Comparison of ENCODE assay signal across 13 cellular contexts in genomic region chr2:143029141-143029540, GRCh38.
"Had no signal": no experiment of that assay in that cellular context is flagged by ENCODE, and none has a peak within 500 bp of the region (broad histone marks: within the 10 kb centered on the region; RNA-seq: fewer than 3 reads in every experiment).

No MANE protein-coding gene starts in this region.

- H2AFZ ChIP-seq: parathyroid adenoma had no signal

- H3K4me3 Mint-ChIP-seq: naive thymus-derived CD4-positive, alpha-beta T cell; stimulated activated naive CD8-positive, alpha-beta T cell treated with anti-CD3 and anti-CD28 coated beads, Interleukin-15, amount 100 ng/mL, for 72 hours had no signal

- H3K9ac ChIP-seq: parathyroid adenoma had no signal

- H3K4me1 ChIP-seq: parathyroid adenoma, sigmoid colon, upper lobe of right lung had no signal

- H3K9me3 ChIP-seq: sigmoid colon, upper lobe of right lung had no signal

- H3K36me3 ChIP-seq: sigmoid colon, upper lobe of right lung had no signal

- H3K4me3 ChIP-seq: sigmoid colon, upper lobe of right lung had no signal

- ATAC-seq: activated CD4-positive, CD25-positive, alpha-beta regulatory T cell treated with anti-CD3 and anti-CD28 coated beads, Interleukin-2, amount 50 U/mL, for 24 hours; naive thymus-derived CD4-positive, alpha-beta T cell; stimulated activated naive CD8-positive, alpha-beta T cell treated with anti-CD3 and anti-CD28 coated beads, Interleukin-15, amount 100 ng/mL, for 72 hours; upper lobe of right lung had no signal

- H3K9me3 Mint-ChIP-seq: stimulated activated naive CD8-positive, alpha-beta T cell treated with anti-CD3 and anti-CD28 coated beads, Interleukin-15, amount 100 ng/mL, for 72 hours had no signal

- H3K27ac Mint-ChIP-seq: naive thymus-derived CD4-positive, alpha-beta T cell; stimulated activated naive CD8-positive, alpha-beta T cell treated with anti-CD3 and anti-CD28 coated beads, Interleukin-15, amount 100 ng/mL, for 72 hours had no signal

- H3K79me2 ChIP-seq: parathyroid adenoma had no signal

- DNase-seq: activated CD4-positive, alpha-beta T cell treated with anti-CD3 and anti-CD28 coated beads, Interleukin-2, amount 50 U/mL, for 4 hours; activated naive CD4-positive, alpha-beta T cell treated with anti-CD3 and anti-CD28 coated beads, Interleukin-2, amount 50 U/mL, for 16 hours; central memory CD4-positive, alpha-beta T cell; cortex of kidney; effector CD8-positive, alpha-beta T cell; naive thymus-derived CD4-positive, alpha-beta T cell; sigmoid colon; stimulated activated CD4-positive, alpha-beta T cell treated with anti-CD3 and anti-CD28 coated beads, Interleukin-1b, Interleukin-23, amount 100 ng/mL, for 48 hours; stimulated activated naive CD8-positive, alpha-beta T cell treated with anti-CD3 and anti-CD28 coated beads, Interleukin-15, amount 100 ng/mL, for 72 hours; T-helper 9 cell; upper lobe of right lung had no signal

- H3K27ac ChIP-seq: parathyroid adenoma, sigmoid colon, upper lobe of right lung had no signal
